Comparison of ENCODE assay signal across 1 cellular context in the genomic region with DNA sequence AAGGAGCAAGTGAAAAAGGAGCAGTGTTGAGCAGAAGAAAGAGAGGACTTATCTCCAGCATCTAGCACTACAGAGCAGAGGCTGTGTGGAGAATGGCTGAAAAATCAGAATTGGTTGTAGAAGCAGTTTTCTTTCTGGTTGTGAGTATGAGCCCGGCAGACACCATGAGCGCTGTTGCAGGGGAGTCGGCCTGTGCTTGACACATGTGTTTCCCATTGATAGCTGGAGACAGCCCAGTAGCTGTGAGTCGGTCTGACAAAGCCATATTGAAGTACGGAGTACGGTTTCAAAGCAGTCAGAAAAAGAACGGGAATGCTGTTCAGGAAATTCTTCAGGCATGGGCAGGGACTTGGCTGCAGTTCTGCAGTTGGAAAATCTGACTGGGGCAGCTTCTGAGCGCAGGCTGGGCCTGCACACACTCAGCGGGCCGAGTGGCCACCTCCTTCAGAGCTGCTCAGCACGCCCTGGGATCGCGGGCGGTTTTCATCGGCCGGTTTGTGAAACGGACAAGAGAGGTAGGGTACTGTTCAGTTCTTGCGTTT.
TF ChIP-seq lines count a peak whose summit lies in the region.

TSS of gene SGCD (plus strand) at position 447 of the 542 bp plus-strand sequence.

TF ChIP-seq in GM23338, 12 proteins besides CTCF, POLR2A, EP300 and RAD21 (continued from another document):
- no peak for TF ChIP-seq ZNF462 (CRISPR knock-in tag; IDR thresholded peaks at IDR 0.05)
